In the genomic region with DNA sequence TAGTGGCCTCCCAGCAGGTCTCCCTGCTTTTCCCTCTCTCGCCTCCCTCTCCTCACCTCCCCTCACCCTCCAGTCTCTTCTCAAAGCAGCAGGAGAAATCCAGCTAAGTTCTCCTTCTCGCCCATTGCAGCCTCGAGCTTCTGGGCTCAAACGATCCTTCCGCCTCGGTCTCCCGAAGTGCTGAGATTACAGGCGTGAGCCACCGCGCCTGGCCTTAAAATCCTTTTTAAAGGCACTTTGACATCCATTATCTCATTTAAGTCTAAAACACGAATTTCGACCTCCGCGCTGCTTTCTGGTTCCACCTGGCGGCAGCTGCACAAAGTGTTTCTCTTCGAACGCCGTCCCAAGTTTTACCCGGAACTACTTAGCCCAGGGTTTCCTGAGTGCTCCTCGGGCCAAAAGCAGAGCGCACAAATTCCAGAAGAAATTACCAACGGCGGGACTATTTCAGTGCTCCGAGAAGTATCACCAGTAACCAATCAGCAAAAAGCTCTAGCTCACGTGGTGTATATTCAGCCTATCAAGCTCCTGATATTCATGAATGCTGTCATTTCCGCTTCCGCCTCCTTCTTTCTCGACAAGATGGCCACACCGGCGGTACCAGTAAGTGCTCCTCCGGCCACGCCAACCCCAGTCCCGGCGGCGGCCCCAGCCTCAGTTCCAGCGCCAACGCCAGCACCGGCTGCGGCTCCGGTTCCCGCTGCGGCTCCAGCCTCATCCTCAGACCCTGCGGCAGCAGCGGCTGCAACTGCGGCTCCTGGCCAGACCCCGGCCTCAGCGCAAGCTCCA, we compare ENCODE assay signal across 1 cellular context.
TF ChIP-seq lines count a peak whose summit lies in the region.

A gene with protein sequence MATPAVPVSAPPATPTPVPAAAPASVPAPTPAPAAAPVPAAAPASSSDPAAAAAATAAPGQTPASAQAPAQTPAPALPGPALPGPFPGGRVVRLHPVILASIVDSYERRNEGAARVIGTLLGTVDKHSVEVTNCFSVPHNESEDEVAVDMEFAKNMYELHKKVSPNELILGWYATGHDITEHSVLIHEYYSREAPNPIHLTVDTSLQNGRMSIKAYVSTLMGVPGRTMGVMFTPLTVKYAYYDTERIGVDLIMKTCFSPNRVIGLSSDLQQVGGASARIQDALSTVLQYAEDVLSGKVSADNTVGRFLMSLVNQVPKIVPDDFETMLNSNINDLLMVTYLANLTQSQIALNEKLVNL (plus strand): TSS at position 570 of the 792 bp plus-strand sequence. CDS start 16 bp downstream, at position 586.

TF ChIP-seq in H1, 55 proteins besides CTCF, POLR2A, EP300 and RAD21 (continued from another document):
- TF ChIP-seq, protein P1, sequence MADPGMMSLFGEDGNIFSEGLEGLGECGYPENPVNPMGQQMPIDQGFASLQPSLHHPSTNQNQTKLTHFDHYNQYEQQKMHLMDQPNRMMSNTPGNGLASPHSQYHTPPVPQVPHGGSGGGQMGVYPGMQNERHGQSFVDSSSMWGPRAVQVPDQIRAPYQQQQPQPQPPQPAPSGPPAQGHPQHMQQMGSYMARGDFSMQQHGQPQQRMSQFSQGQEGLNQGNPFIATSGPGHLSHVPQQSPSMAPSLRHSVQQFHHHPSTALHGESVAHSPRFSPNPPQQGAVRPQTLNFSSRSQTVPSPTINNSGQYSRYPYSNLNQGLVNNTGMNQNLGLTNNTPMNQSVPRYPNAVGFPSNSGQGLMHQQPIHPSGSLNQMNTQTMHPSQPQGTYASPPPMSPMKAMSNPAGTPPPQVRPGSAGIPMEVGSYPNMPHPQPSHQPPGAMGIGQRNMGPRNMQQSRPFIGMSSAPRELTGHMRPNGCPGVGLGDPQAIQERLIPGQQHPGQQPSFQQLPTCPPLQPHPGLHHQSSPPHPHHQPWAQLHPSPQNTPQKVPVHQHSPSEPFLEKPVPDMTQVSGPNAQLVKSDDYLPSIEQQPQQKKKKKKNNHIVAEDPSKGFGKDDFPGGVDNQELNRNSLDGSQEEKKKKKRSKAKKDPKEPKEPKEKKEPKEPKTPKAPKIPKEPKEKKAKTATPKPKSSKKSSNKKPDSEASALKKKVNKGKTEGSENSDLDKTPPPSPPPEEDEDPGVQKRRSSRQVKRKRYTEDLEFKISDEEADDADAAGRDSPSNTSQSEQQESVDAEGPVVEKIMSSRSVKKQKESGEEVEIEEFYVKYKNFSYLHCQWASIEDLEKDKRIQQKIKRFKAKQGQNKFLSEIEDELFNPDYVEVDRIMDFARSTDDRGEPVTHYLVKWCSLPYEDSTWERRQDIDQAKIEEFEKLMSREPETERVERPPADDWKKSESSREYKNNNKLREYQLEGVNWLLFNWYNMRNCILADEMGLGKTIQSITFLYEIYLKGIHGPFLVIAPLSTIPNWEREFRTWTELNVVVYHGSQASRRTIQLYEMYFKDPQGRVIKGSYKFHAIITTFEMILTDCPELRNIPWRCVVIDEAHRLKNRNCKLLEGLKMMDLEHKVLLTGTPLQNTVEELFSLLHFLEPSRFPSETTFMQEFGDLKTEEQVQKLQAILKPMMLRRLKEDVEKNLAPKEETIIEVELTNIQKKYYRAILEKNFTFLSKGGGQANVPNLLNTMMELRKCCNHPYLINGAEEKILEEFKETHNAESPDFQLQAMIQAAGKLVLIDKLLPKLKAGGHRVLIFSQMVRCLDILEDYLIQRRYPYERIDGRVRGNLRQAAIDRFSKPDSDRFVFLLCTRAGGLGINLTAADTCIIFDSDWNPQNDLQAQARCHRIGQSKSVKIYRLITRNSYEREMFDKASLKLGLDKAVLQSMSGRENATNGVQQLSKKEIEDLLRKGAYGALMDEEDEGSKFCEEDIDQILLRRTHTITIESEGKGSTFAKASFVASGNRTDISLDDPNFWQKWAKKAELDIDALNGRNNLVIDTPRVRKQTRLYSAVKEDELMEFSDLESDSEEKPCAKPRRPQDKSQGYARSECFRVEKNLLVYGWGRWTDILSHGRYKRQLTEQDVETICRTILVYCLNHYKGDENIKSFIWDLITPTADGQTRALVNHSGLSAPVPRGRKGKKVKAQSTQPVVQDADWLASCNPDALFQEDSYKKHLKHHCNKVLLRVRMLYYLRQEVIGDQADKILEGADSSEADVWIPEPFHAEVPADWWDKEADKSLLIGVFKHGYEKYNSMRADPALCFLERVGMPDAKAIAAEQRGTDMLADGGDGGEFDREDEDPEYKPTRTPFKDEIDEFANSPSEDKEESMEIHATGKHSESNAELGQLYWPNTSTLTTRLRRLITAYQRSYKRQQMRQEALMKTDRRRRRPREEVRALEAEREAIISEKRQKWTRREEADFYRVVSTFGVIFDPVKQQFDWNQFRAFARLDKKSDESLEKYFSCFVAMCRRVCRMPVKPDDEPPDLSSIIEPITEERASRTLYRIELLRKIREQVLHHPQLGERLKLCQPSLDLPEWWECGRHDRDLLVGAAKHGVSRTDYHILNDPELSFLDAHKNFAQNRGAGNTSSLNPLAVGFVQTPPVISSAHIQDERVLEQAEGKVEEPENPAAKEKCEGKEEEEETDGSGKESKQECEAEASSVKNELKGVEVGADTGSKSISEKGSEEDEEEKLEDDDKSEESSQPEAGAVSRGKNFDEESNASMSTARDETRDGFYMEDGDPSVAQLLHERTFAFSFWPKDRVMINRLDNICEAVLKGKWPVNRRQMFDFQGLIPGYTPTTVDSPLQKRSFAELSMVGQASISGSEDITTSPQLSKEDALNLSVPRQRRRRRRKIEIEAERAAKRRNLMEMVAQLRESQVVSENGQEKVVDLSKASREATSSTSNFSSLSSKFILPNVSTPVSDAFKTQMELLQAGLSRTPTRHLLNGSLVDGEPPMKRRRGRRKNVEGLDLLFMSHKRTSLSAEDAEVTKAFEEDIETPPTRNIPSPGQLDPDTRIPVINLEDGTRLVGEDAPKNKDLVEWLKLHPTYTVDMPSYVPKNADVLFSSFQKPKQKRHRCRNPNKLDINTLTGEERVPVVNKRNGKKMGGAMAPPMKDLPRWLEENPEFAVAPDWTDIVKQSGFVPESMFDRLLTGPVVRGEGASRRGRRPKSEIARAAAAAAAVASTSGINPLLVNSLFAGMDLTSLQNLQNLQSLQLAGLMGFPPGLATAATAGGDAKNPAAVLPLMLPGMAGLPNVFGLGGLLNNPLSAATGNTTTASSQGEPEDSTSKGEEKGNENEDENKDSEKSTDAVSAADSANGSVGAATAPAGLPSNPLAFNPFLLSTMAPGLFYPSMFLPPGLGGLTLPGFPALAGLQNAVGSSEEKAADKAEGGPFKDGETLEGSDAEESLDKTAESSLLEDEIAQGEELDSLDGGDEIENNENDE (IDR thresholded peaks at IDR 0.05; ENCODE audit: insufficient replicate concordance, low read length) = peak; percentile 52
- TF ChIP-seq TAF1 (IDR thresholded peaks at IDR 0.05; ENCODE audit: low read depth, low read length) (peak; percentile 83; the same call in 1 of the 2 replicates), TBP (IDR thresholded peaks at IDR 0.05; ENCODE audit: low read depth, low read length) (peak; percentile 77), POLR2AphosphoS5 (IDR thresholded peaks at IDR 0.05; ENCODE audit: low read depth, low read length) (peak; percentile 73; the same call in 1 of the 2 replicates), KDM5A (IDR thresholded peaks at IDR 0.05; ENCODE audit: low read length) (peak; percentile 93), USF2 (IDR thresholded peaks at IDR 0.05; ENCODE audit: low read length) (peak; percentile 95), CTBP2 (IDR thresholded peaks at IDR 0.05; ENCODE audit: borderline replicate concordance, insufficient read depth, insufficient read length, low read length) (no peak), HDAC2 (IDR thresholded peaks at IDR 0.05; ENCODE audit: borderline replicate concordance in 1 of 2, low read depth in 2 of 2, low read length in 2 of 2) (no peak), TCF12 (IDR thresholded peaks at IDR 0.05; ENCODE audit: low read depth, low read length) (0 out of 2 replicates have a peak, but pooled peaks have one; percentile 40), HDAC6 (IDR thresholded peaks at IDR 0.05; ENCODE audit: low read depth, low read length) (no peak), ASH2L (IDR thresholded peaks at IDR 0.05; ENCODE audit: low read length) (peak; percentile 79), MAX (IDR thresholded peaks at IDR 0.05) (0 out of 2 replicates have a peak, but pooled peaks have one; percentile 3), SRF (IDR thresholded peaks at IDR 0.05; ENCODE audit: low read depth, low read length) (peak; percentile 63; the same call in 1 of the 2 replicates), GABPA (IDR thresholded peaks at IDR 0.05; ENCODE audit: borderline replicate concordance, insufficient read depth, low read length) (peak; percentile 90), PHF8 (conservative IDR thresholded peaks at IDR 0.05; ENCODE audit: low read depth, low read length) (peak; percentile 74), EGR1 (IDR thresholded peaks at IDR 0.05; ENCODE audit: borderline replicate concordance, low read depth, low read length) (peak; percentile 45; the same call in 1 of the 2 replicates), RNF2 (IDR thresholded peaks at IDR 0.05; ENCODE audit: borderline replicate concordance, low read depth, low read length, missing control alignments, poor library complexity, severe bottlenecking) (no peak), CHD2 (IDR thresholded peaks at IDR 0.05; ENCODE audit: low read length) (peak; percentile 39; the same call in 1 of the 2 replicates), TAF7 (optimal IDR thresholded peaks at IDR 0.05; ENCODE audit: borderline replicate concordance, low read depth, low read length) (peak; percentile 51), SP4 (IDR thresholded peaks at IDR 0.05; ENCODE audit: low read length) (peak; percentile 80; the same call in 1 of the 2 replicates), SIX5 (IDR thresholded peaks at IDR 0.05; ENCODE audit: low read depth, low read length) (peak; percentile 34; the same call in 1 of the 2 replicates), SP2 (IDR thresholded peaks at IDR 0.05; ENCODE audit: low read length) (no peak), ATF2 (IDR thresholded peaks at IDR 0.05; ENCODE audit: low read length) (peak; percentile 76; the same call in 1 of the 2 replicates), JUND (IDR thresholded peaks at IDR 0.05; ENCODE audit: low read length) (peak; percentile 74; the same call in 1 of the 2 replicates), RBBP5 (IDR thresholded peaks at IDR 0.05; ENCODE audit: borderline replicate concordance, low read depth, low read length) (peak; percentile 42; the same call in 1 of the 2 replicates), CHD1 (IDR thresholded peaks at IDR 0.05; ENCODE audit: low read depth, low read length) (no peak), SP1 (IDR thresholded peaks at IDR 0.05; ENCODE audit: low read depth, low read length) (peak; percentile 92), KDM1A (IDR thresholded peaks at IDR 0.05; ENCODE audit: borderline replicate concordance, low read length) (peak; percentile 24; the same call in 1 of the 2 replicates), TEAD4 (IDR thresholded peaks at IDR 0.05; ENCODE audit: low read depth, low read length) (peak; percentile 94), RFX5 (IDR thresholded peaks at IDR 0.05; ENCODE audit: borderline replicate concordance, low read depth, low read length) (no peak), CREB1 (IDR thresholded peaks at IDR 0.05) (peak; percentile 79), SIN3A (conservative IDR thresholded peaks at IDR 0.05 in 1 of 2, IDR thresholded peaks at IDR 0.05 in 1 of 2; ENCODE audit: low read depth in 1 of 2, low read length in 2 of 2) (peak in 1 of 2 experiments; percentile 42; a peak in 1 of 4 replicates), YY1 (IDR thresholded peaks at IDR 0.05; ENCODE audit: low read depth, low read length) (peak; percentile 92)
- TF ChIP-seq, protein P2, sequence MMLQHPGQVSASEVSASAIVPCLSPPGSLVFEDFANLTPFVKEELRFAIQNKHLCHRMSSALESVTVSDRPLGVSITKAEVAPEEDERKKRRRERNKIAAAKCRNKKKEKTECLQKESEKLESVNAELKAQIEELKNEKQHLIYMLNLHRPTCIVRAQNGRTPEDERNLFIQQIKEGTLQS (IDR thresholded peaks at IDR 0.05; ENCODE audit: insufficient read depth, low read depth, low read length) = peak; percentile 72
- TF ChIP-seq, protein P3, sequence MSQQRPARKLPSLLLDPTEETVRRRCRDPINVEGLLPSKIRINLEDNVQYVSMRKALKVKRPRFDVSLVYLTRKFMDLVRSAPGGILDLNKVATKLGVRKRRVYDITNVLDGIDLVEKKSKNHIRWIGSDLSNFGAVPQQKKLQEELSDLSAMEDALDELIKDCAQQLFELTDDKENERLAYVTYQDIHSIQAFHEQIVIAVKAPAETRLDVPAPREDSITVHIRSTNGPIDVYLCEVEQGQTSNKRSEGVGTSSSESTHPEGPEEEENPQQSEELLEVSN (IDR thresholded peaks at IDR 0.05) = peak; percentile 32; the same call in 1 of the 2 replicates
